22 cellular contexts compared by ENCODE assay signal in genomic region chr9:91606255-91606995, GRCh38.
A peak's percentile ranks its signal among the peaks of the same experiment; 100 is the strongest.
DNase-seq lines count a peak whose midpoint lies in the region; ATAC-seq, FAIRE-seq and TF ChIP-seq lines count a peak whose summit lies in the region.
"Had no signal": no experiment of that assay in that cellular context is flagged by ENCODE, and none has a peak within 500 bp of the region (broad histone marks: within the 10 kb centered on the region; RNA-seq: fewer than 3 reads in every experiment).

No MANE protein-coding gene starts in this region.

- intact Hi-C loops in Caco-2 (cut with micrococcal nuclease; ENCODE audit: unreplicated experiment): loop anchor here (5.0 to 10.0 kb wide), 2 partner anchors 46 to 72 kb away; no protein-coding TSS in a partner anchor
- intact Hi-C loops in mucosa of descending colon (cut with DNase I, micrococcal nuclease): no loop called here

- no peak overlapping the region for H4K8ac ChIP-seq in H1 (ENCODE audit: extremely low read depth, insufficient read depth, low read length)

- no peaks in the 10 kb centered on the region for H3K27me3 Mint-ChIP-seq in Caco-2 (ENCODE audit: insufficient read depth, unreplicated experiment)
- H3K27me3 Mint-ChIP-seq in neural progenitor cell (ENCODE audit: insufficient read depth, low read depth): peaks cover 4% of the 10 kb centered on the region

- H2BK20ac ChIP-seq in H1 (ENCODE audit: low read length): no peak overlapping the region

- no peak for TF ChIP-seq POLR2A in H1 (IDR thresholded peaks at IDR 0.05; ENCODE audit: control extremely low read depth in 1 of 2, low read depth in 2 of 2, low read length in 2 of 2)

- H3K27me3 ChIP-seq in Caco-2 (replicated peaks; ENCODE audit: control insufficient read depth, insufficient read depth, low read length): no peaks in the 10 kb centered on the region
- peaks cover 0 to 1% (median 0%) of the 10 kb centered on the region in 4 experiments; a peak in 1 of 7 replicates for H3K27me3 ChIP-seq in H1 (replicated peaks in 1 of 4; ENCODE audit: control insufficient read depth in 3 of 4, extremely low read depth in 1 of 4, insufficient read depth in 3 of 4, low read length in 3 of 4)
- H3K27me3 ChIP-seq in small intestine (ENCODE audit: control insufficient read depth in 2 of 2, insufficient read depth in 2 of 2, low read length in 2 of 2): no peaks in the 10 kb centered on the region
- H3K27me3 ChIP-seq in neural progenitor cell: no peaks in the 10 kb centered on the region

- H3K27ac Mint-ChIP-seq in Caco-2 (ENCODE audit: unreplicated experiment) (peak overlapping the region; percentile 92), neural progenitor cell (no peak overlapping the region)
- H3K27ac Mint-ChIP-seq: CD4-positive, alpha-beta T cell; IgD-negative memory B cell had no signal

- no peak for FAIRE-seq in H1 (lab: Jason Lieb, UNC)
- FAIRE-seq in small intestine (lab: Jason Lieb, UNC): no peak
- FAIRE-seq: A549, GM12892, GM18507, H54, HepG2 had no signal

- no peak overlapping the region for H4K5ac ChIP-seq in H1 (ENCODE audit: insufficient read length, low read depth, low read length)

- no peak overlapping the region for H3K27ac ChIP-seq in H1 (ENCODE audit: low read depth, low read length)
- H3K27ac ChIP-seq in small intestine (ENCODE audit: low read depth in 1 of 2, low read length in 1 of 2): no peak overlapping the region
- H3K27ac ChIP-seq in substantia nigra (ENCODE audit: low read depth, low read length, poor library complexity, severe bottlenecking): no peak overlapping the region
- no peak overlapping the region for H3K27ac ChIP-seq in neural progenitor cell
- H3K27ac ChIP-seq: 22Rv1, A549, C4-2B, GM23248 had no signal

- H3F3A ChIP-seq in neural progenitor cell (ENCODE audit: low read depth): no peaks in the 10 kb centered on the region

- no peak overlapping the region for H3K18ac ChIP-seq in H1 (ENCODE audit: extremely low read depth, low read length)

- no peaks in the 10 kb centered on the region for H3K9me3 Mint-ChIP-seq in Caco-2 (ENCODE audit: unreplicated experiment)
- H3K9me3 Mint-ChIP-seq in neural progenitor cell: no peaks in the 10 kb centered on the region
- H3K9me3 Mint-ChIP-seq: CD4-positive, alpha-beta T cell had no signal

- CTCF ChIA-PET in Caco-2 (lab: Charles Lee): no interaction called here
- CTCF ChIA-PET in H1 (lab: Charles Lee; ENCODE audit: partially characterized antibody): interaction anchor here (1.2 kb wide), 1 partner anchor 9 kb away, joined by 5 read pairs; no protein-coding TSS in a partner anchor

- no peak for TF ChIP-seq RAD21 in H1 (IDR thresholded peaks at IDR 0.05 in 1 of 2, conservative IDR thresholded peaks at IDR 0.05 in 1 of 2; ENCODE audit: low read depth in 2 of 2, low read length in 2 of 2)

- H3K36me3 Mint-ChIP-seq in Caco-2 (ENCODE audit: insufficient read depth, unreplicated experiment): no peaks in the 10 kb centered on the region
- no peaks in the 10 kb centered on the region for H3K36me3 Mint-ChIP-seq in neural progenitor cell

- no peak overlapping the region for H2BK5ac ChIP-seq in H1 (ENCODE audit: low read depth, low read length)

- H3K4ac ChIP-seq in H1 (replicated peaks; ENCODE audit: insufficient read length, low read depth, low read length): no peak overlapping the region

- no peaks in the 10 kb centered on the region for H3K79me1 ChIP-seq in H1 (ENCODE audit: low read depth, low read length)

- no peaks in the 10 kb centered on the region for H3K9me3 ChIP-seq in Caco-2
- H3K9me3 ChIP-seq in H1 (ENCODE audit: insufficient read depth in 2 of 2, low read depth in 1 of 2, low read length in 1 of 2): no peaks in the 10 kb centered on the region
- H3K9me3 ChIP-seq in mucosa of descending colon: no peaks in the 10 kb centered on the region
- H3K9me3 ChIP-seq in small intestine (ENCODE audit: control insufficient read depth, low read depth): no peaks in the 10 kb centered on the region
- H3K9me3 ChIP-seq in neural progenitor cell (ENCODE audit: low read depth): no peaks in the 10 kb centered on the region
- H3K9me3 ChIP-seq: A549 had no signal

- 65% methylated on average over 2 of the region's 2 CpGs; no CpG with 5 or more reads in 1 of the 2 experiments for WGBS in H1 (ENCODE audit: extremely low coverage in 1 of 2, insufficient coverage in 1 of 2, insufficient read length in 1 of 2, insufficient replicate concordance in 2 of 2, low coverage in 1 of 2, low lambda C conversion rate in 2 of 2, missing lambda C conversion rate in 1 of 2), 2 experiments
- 34 to 74% (median 54%) methylated on average over 2 of the region's 2 CpGs for WGBS in small intestine, 3 donors

- H3K36me3 ChIP-seq in Caco-2 (ENCODE audit: control insufficient read depth, insufficient read depth, low read length) (no peaks in the 10 kb centered on the region), H1 (ENCODE audit: control insufficient read depth in 2 of 4, insufficient read depth in 4 of 4, low read length in 3 of 4) (no peaks in the 10 kb centered on the region), mucosa of descending colon (ENCODE audit: low read depth) (no peaks in the 10 kb centered on the region), small intestine (ENCODE audit: control insufficient read depth in 2 of 2, insufficient read depth in 2 of 2, low read length in 2 of 2) (no peaks in the 10 kb centered on the region), neural progenitor cell (no peaks in the 10 kb centered on the region)

- peaks cover 26% of the 10 kb centered on the region for H3K4me1 Mint-ChIP-seq in Caco-2 (ENCODE audit: low read depth, unreplicated experiment)
- H3K4me1 Mint-ChIP-seq in neural progenitor cell: no peaks in the 10 kb centered on the region
- H3K4me1 Mint-ChIP-seq: IgD-negative memory B cell had no signal

- no peak overlapping the region for H2AK5ac ChIP-seq in H1 (ENCODE audit: low read depth, low read length)

- no peaks in the 10 kb centered on the region for H3K79me2 ChIP-seq in H1 (ENCODE audit: control insufficient read depth in 1 of 2, insufficient read depth in 2 of 2, low read length in 2 of 2)
- no peaks in the 10 kb centered on the region for H3K79me2 ChIP-seq in neural progenitor cell (ENCODE audit: low read depth)

- POLR2A ChIA-PET in Caco-2 (lab: Charles Lee) (no interaction called here), H1 (lab: Charles Lee; ENCODE audit: partially characterized antibody) (no interaction called here)

- no peak overlapping the region for H3K9ac ChIP-seq in H1 (replicated peaks in 1 of 4; ENCODE audit: extremely low read depth in 1 of 4, low read depth in 3 of 4, low read length in 3 of 4)
- H3K9ac ChIP-seq in neural progenitor cell: no peak overlapping the region
- H3K9ac ChIP-seq: GM23248 had no signal

- no peak overlapping the region for H2BK120ac ChIP-seq in H1 (replicated peaks; ENCODE audit: low read depth, low read length)

- H3K23ac ChIP-seq in H1 (ENCODE audit: insufficient read length): no peak overlapping the region

- H3K56ac ChIP-seq in H1 (replicated peaks; ENCODE audit: insufficient read length, low read depth, low read length): no peak overlapping the region

- TF ChIP-seq CTCF in Caco-2 (IDR thresholded peaks at IDR 0.05; ENCODE audit: insufficient read depth in 1 of 2, low read depth in 1 of 2, low read length in 1 of 2, severe bottlenecking in 1 of 2, unreplicated experiment in 1 of 2): no peak
- no peak for TF ChIP-seq CTCF in H1 (IDR thresholded peaks at IDR 0.05; ENCODE audit: control extremely low read depth in 1 of 3, insufficient read depth in 1 of 3, low read depth in 1 of 3, low read length in 3 of 3)
- TF ChIP-seq CTCF in mucosa of descending colon (IDR thresholded peaks at IDR 0.05): no peak
- no peak for TF ChIP-seq CTCF in neural progenitor cell (IDR thresholded peaks at IDR 0.05)

- H3K4me1 ChIP-seq in Caco-2 (peaks cover 43% of the 10 kb centered on the region), H1 (replicated peaks in 1 of 4; ENCODE audit: control insufficient read depth in 3 of 4, insufficient read depth in 4 of 4, low read length in 3 of 4) (no peaks in the 10 kb centered on the region), mucosa of descending colon (ENCODE audit: low read depth) (peaks cover 7% of the 10 kb centered on the region), small intestine (ENCODE audit: control insufficient read depth in 2 of 2, insufficient read depth in 1 of 2, low read depth in 1 of 2, low read length in 1 of 2) (no peaks in the 10 kb centered on the region), neural progenitor cell (no peaks in the 10 kb centered on the region)
- H3K4me1 ChIP-seq: A549 had no signal

- no peak overlapping the region for H3K14ac ChIP-seq in H1 (ENCODE audit: insufficient read length)

- 0 out of 2 replicates have a peak overlapping the region, but pooled peaks have one; percentile 6 for H2AFZ ChIP-seq in H1 (ENCODE audit: low read length)
- no peak overlapping the region for H2AFZ ChIP-seq in neural progenitor cell (replicated peaks)
- H2AFZ ChIP-seq: GM23248 had no signal

- TF ChIP-seq EP300 in H1 (IDR thresholded peaks at IDR 0.05; ENCODE audit: borderline replicate concordance in 1 of 2, low read depth in 2 of 2, low read length in 2 of 2): no peak

- no peak overlapping the region for H4K91ac ChIP-seq in H1 (replicated peaks; ENCODE audit: insufficient read length, low read length)

- no peak overlapping the region for H3K4me3 ChIP-seq in Caco-2 (ENCODE audit: low read depth, low read length)
- H3K4me3 ChIP-seq in H1 (ENCODE audit: extremely low read depth in 1 of 4, insufficient read depth in 2 of 4, low read depth in 3 of 4, low read length in 4 of 4): no peak overlapping the region
- no peak overlapping the region for H3K4me3 ChIP-seq in mucosa of descending colon
- no peak overlapping the region for H3K4me3 ChIP-seq in small intestine (ENCODE audit: low read depth in 1 of 2, low read length in 2 of 2)
- no peak overlapping the region for H3K4me3 ChIP-seq in neural progenitor cell
- H3K4me3 ChIP-seq: A549, GM23248 had no signal

- H3K4me2 ChIP-seq in H1 (ENCODE audit: insufficient read depth in 1 of 2, low read depth in 2 of 2, low read length in 2 of 2) (no peak overlapping the region), neural progenitor cell (no peak overlapping the region)
- H3K4me2 ChIP-seq: A549 had no signal

- H2BK15ac ChIP-seq in H1 (ENCODE audit: low read length): no peak overlapping the region

- no peak overlapping the region for H2BK12ac ChIP-seq in H1 (ENCODE audit: low read depth, low read length)

- no TSS peak for BruUV-seq in Caco-2 (replicated peaks; lab: Mats Ljungman, UMichigan)

- H4K20me1 ChIP-seq in H1 (replicated peaks in 1 of 2; ENCODE audit: control insufficient read depth in 1 of 2, insufficient read depth in 2 of 2, low read length in 2 of 2) (no peaks in the 10 kb centered on the region), neural progenitor cell (ENCODE audit: low read depth) (no peaks in the 10 kb centered on the region)

- DNase-seq in Caco-2: peak; percentile 58 to 61
- DNase-seq in H1 (ENCODE audit: low read depth in 1 of 2, low spot score in 2 of 2): no peak
- DNase-seq in mucosa of descending colon: peak in 1 of 3 donors; percentile 18
- peak; percentile 52 for DNase-seq in small intestine
- DNase-seq in substantia nigra (lab: John Stamatoyannopoulos, UW): no peak
- DNase-seq in neural progenitor cell (ENCODE audit: low spot score): no peak
- DNase-seq: AML-193; CD4-positive, alpha-beta T cell; DMS153; DMS79; GDM1; GM23248; HCEC 1CT had no signal

- no peaks in the 10 kb centered on the region for H3K23me2 ChIP-seq in H1 (ENCODE audit: low read depth, low read length)

- ATAC-seq in mucosa of descending colon: peak; percentile 78
- no peak for ATAC-seq in HG03139 (IDR thresholded peaks at IDR 0.05; ENCODE audit: unreplicated experiment)
- ATAC-seq: A549, HepG2 had no signal

- H3K4me3 Mint-ChIP-seq in Caco-2 (ENCODE audit: unreplicated experiment) (peak overlapping the region; percentile 47), neural progenitor cell (no peak overlapping the region)
- H3K4me3 Mint-ChIP-seq: CD4-positive, alpha-beta T cell; IgD-negative memory B cell had no signal

Comparison
In these comparisons a context has a peak if more than half of its experiments do, and no peak if none do; other contexts are left out.
1. DNase-seq: peak in Caco-2 (2 of 2) and small intestine (single experiment); none in H1 (0 of 2), substantia nigra (0 of 49) and neural progenitor cell (single experiment).